ENCODE assay signal across 25 cellular contexts in the genomic region with DNA sequence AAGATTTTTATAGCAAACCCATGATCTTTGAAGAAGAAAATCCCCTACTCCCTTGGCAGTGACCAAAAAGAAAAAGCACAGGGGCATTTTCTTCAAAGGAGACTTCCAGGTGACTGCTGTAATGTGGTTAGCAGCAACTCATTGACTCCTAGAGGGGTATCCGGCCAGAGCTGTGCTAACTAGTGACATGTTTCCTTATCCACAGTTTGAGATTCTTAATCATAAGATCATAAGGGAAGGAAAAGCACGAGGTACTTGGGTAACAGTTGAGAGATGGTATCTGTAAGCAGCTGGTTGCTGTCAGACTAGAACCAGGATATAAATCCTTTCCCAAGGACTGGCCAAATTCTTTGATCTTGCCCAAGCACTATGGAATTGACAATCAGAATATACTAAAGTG.
A peak's percentile ranks its signal among the peaks of the same experiment; 100 is the strongest.
DNase-seq lines count a peak whose midpoint lies in the region; ATAC-seq and TF ChIP-seq lines count a peak whose summit lies in the region.
"Had no signal": no experiment of that assay in that cellular context is flagged by ENCODE, and none has a peak within 500 bp of the region (broad histone marks: within the 10 kb centered on the region; RNA-seq: fewer than 3 reads in every experiment).

No MANE protein-coding gene starts in this region.

- H3K9me3 ChIP-seq in ascending aorta (no peaks in the 10 kb centered on the region), lower lobe of right lung (no peaks in the 10 kb centered on the region)
- H3K9me3 ChIP-seq: heart left ventricle, Peyer's patch, SJSA1, testis had no signal

- peak; percentile 19 for ATAC-seq in activated CD4-positive, alpha-beta T cell treated with anti-CD3 and anti-CD28 coated beads for 36 hours
- no peak for ATAC-seq in left colon
- no peak for ATAC-seq in lower lobe of right lung
- no peak for ATAC-seq in foreskin keratinocyte
- ATAC-seq: heart left ventricle; natural killer cell treated with Interleukin-12 subunit alpha and Interleukin-12 subunit beta and Interleukin-15 and Interleukin-18, amount 100 ng/mL, for 72 hours; stimulated activated memory B cell treated with anti-CD40 and anti-IgM and Interleukin-4, amounts not matched to agents 10 μg/mL and 1 μg/mL and 100 μg/mL, for 72 hours had no signal

- H3K4me3 ChIP-seq in ascending aorta (no peak overlapping the region), lower lobe of right lung (no peak overlapping the region)
- H3K4me3 ChIP-seq: heart left ventricle, Peyer's patch, SJSA1, testis had no signal

- intact Hi-C loops in activated CD4-positive, alpha-beta T cell treated with anti-CD3 and anti-CD28 coated beads for 36 hours (cut with DNase I, micrococcal nuclease): no loop called here
- intact Hi-C loops in ascending aorta (cut with DNase I): no loop called here
- intact Hi-C loops in left colon (cut with DNase I, micrococcal nuclease): no loop called here
- intact Hi-C loops in lower lobe of right lung (cut with DNase I): no loop called here

- POLR2A ChIA-PET in activated CD4-positive, alpha-beta T cell treated with anti-CD3 and anti-CD28 coated beads for 36 hours (lab: Charles Lee): no interaction called here

- TF ChIP-seq CTCF in ascending aorta (IDR thresholded peaks at IDR 0.05) (no peak), lower lobe of right lung (IDR thresholded peaks at IDR 0.05) (no peak), foreskin keratinocyte (conservative IDR thresholded peaks at IDR 0.05) (no peak)

- no peaks in the 10 kb centered on the region for H3K36me3 Mint-ChIP-seq in activated CD4-positive, alpha-beta T cell treated with anti-CD3 and anti-CD28 coated beads for 36 hours (ENCODE audit: low read depth)
- H3K36me3 Mint-ChIP-seq: natural killer cell treated with Interleukin-12 subunit alpha and Interleukin-12 subunit beta and Interleukin-15 and Interleukin-18, amount 100 ng/mL, for 72 hours; stimulated activated memory B cell treated with anti-CD40 and anti-IgM and Interleukin-4, amounts not matched to agents 10 μg/mL and 1 μg/mL and 100 μg/mL, for 72 hours had no signal

- H3K4me1 Mint-ChIP-seq in activated CD4-positive, alpha-beta T cell treated with anti-CD3 and anti-CD28 coated beads for 36 hours: peaks cover 6% of the 10 kb centered on the region
- H3K4me1 Mint-ChIP-seq: B cell; stimulated activated memory B cell treated with anti-CD40 and anti-IgM and Interleukin-4, amounts not matched to agents 10 μg/mL and 1 μg/mL and 100 μg/mL, for 72 hours had no signal

- H3K27me3 ChIP-seq in ascending aorta (no peaks in the 10 kb centered on the region), lower lobe of right lung (ENCODE audit: low read depth) (no peaks in the 10 kb centered on the region), foreskin keratinocyte (no peaks in the 10 kb centered on the region)
- H3K27me3 ChIP-seq: heart left ventricle, Peyer's patch, SJSA1, testis had no signal

- DNase-seq in activated CD4-positive, alpha-beta T cell treated with anti-CD3 and anti-CD28 coated beads for 36 hours: no peak
- no peak for DNase-seq in activated CD4-positive, alpha-beta T cell treated with anti-CD3 and anti-CD28 coated beads, Interleukin-2, amount 50 U/mL, for 48 hours
- no peak for DNase-seq in ascending aorta (ENCODE audit: low spot score in 2 of 2)
- DNase-seq in myocyte (ENCODE audit: low read depth): peak; percentile 14
- DNase-seq in H4 (ENCODE audit: low spot score): no peak
- no peak for DNase-seq in left colon
- no peak for DNase-seq in lower lobe of right lung
- no peak for DNase-seq in foreskin keratinocyte
- DNase-seq: activated CD4-positive, alpha-beta T cell treated with anti-CD3 and anti-CD28 coated beads, Interleukin-2, amount 50 U/mL, for 4 hours; activated CD8-positive, alpha-beta memory T cell treated with anti-CD3 and anti-CD28 coated beads, Interleukin-2, amount 50 U/mL, for 48 hours; cortex of kidney; heart left ventricle; midbrain; NCI-H1417; NCI-H510A treated with DMSO at 0.1 percent for 48 hours; Peyer's patch; posterior cingulate gyrus; stimulated activated CD4-positive, alpha-beta T cell treated with anti-CD3 and anti-CD28 coated beads, Interleukin-1b, Interleukin-23, amount 100 ng/mL, for 48 hours; T-helper 9 cell; testis had no signal

- H3K27ac Mint-ChIP-seq in activated CD4-positive, alpha-beta T cell treated with anti-CD3 and anti-CD28 coated beads for 36 hours: no peak overlapping the region
- H3K27ac Mint-ChIP-seq: activated T-helper 2 cell treated with anti-CD3 and anti-CD28 coated beads, Interferon-gamma antibody, Interleukin-2, Interleukin-4, amounts not matched to agents 10 μg/mL and 5 μg/mL and 100 μg/mL, durations not matched to agents 14 hours and 24 hours and 36 hours; B cell; natural killer cell treated with Interleukin-12 subunit alpha and Interleukin-12 subunit beta and Interleukin-15 and Interleukin-18, amount 100 ng/mL, for 72 hours; stimulated activated memory B cell treated with anti-CD40 and anti-IgM and Interleukin-4, amounts not matched to agents 10 μg/mL and 1 μg/mL and 100 μg/mL, for 72 hours had no signal

- H3K27me3 Mint-ChIP-seq in activated CD4-positive, alpha-beta T cell treated with anti-CD3 and anti-CD28 coated beads for 36 hours: peaks cover 6% of the 10 kb centered on the region

- no peak overlapping the region for H3K4me3 Mint-ChIP-seq in activated CD4-positive, alpha-beta T cell treated with anti-CD3 and anti-CD28 coated beads for 36 hours
- H3K4me3 Mint-ChIP-seq: B cell; natural killer cell treated with Interleukin-12 subunit alpha and Interleukin-12 subunit beta and Interleukin-15 and Interleukin-18, amount 100 ng/mL, for 72 hours; stimulated activated memory B cell treated with anti-CD40 and anti-IgM and Interleukin-4, amounts not matched to agents 10 μg/mL and 1 μg/mL and 100 μg/mL, for 72 hours had no signal

- H3K27ac ChIP-seq in ascending aorta: peak overlapping the region; percentile 41
- H3K27ac ChIP-seq in lower lobe of right lung: no peak overlapping the region
- H3K27ac ChIP-seq in foreskin keratinocyte: no peak overlapping the region
- H3K27ac ChIP-seq: Peyer's patch, SJSA1, testis had no signal

- no peaks in the 10 kb centered on the region for H3K36me3 ChIP-seq in ascending aorta
- H3K36me3 ChIP-seq in lower lobe of right lung: no peaks in the 10 kb centered on the region
- H3K36me3 ChIP-seq: heart left ventricle, Peyer's patch, SJSA1 had no signal

- H3K9me3 Mint-ChIP-seq in activated CD4-positive, alpha-beta T cell treated with anti-CD3 and anti-CD28 coated beads for 36 hours (ENCODE audit: low read depth): peaks cover 2% of the 10 kb centered on the region
- H3K9me3 Mint-ChIP-seq: activated T-helper 2 cell treated with anti-CD3 and anti-CD28 coated beads, Interferon-gamma antibody, Interleukin-2, Interleukin-4, amounts not matched to agents 10 μg/mL and 5 μg/mL and 100 μg/mL, durations not matched to agents 14 hours and 24 hours and 36 hours; natural killer cell treated with Interleukin-12 subunit alpha and Interleukin-12 subunit beta and Interleukin-15 and Interleukin-18, amount 100 ng/mL, for 72 hours had no signal

- CTCF ChIA-PET in activated CD4-positive, alpha-beta T cell treated with anti-CD3 and anti-CD28 coated beads for 36 hours (lab: Charles Lee): no interaction called here

- H3K4me1 ChIP-seq in ascending aorta (peaks cover 0 to 9% of the 10 kb centered on the region in 2 donors), lower lobe of right lung (no peaks in the 10 kb centered on the region), foreskin keratinocyte (no peaks in the 10 kb centered on the region)
- H3K4me1 ChIP-seq: Peyer's patch, SJSA1, testis had no signal

Comparison
In these comparisons a context has a peak if more than half of its experiments do, and no peak if none do; other contexts are left out.
1. H3K27ac ChIP-seq: peak in ascending aorta (2 of 2); none in lower lobe of right lung (single experiment) and foreskin keratinocyte (single experiment).